19 cellular contexts compared by ENCODE assay signal in genomic region chr1:174766727-174767126, GRCh38.
DNase-seq lines count a peak whose midpoint lies in the region; ATAC-seq and TF ChIP-seq lines count a peak whose summit lies in the region.
"Had no signal": no experiment of that assay in that cellular context is flagged by ENCODE, and none has a peak within 500 bp of the region (broad histone marks: within the 10 kb centered on the region; RNA-seq: fewer than 3 reads in every experiment).

No MANE protein-coding gene starts in this region.

- DNase-seq in endodermal cell (no peak), mesendoderm (peak; percentile 91), GOT3 (lab: John Stamatoyannopoulos, UW) (no peak), PC-9 (no peak)
- DNase-seq in NK-92 treated with Interleukin-12 subunit alpha and Interleukin-12 subunit beta, amount 100 ng/mL, for 24 hours (lab: John Stamatoyannopoulos, UW) = no peak
- DNase-seq: ACHN; BE2C; Calu3; CD4-positive, alpha-beta memory T cell; DMS79 treated with DMSO at 0.1 percent for 48 hours; EL; GM23248; HCEC 1CT had no signal

- ATAC-seq in HG03565 (IDR thresholded peaks at IDR 0.05; ENCODE audit: unreplicated experiment) = no peak
- ATAC-seq: GM12878 had no signal

- H3K27me3 Mint-ChIP-seq in endodermal cell (ENCODE audit: insufficient read depth) = no peaks in the 10 kb centered on the region
- H3K27me3 Mint-ChIP-seq: CD4-positive, alpha-beta memory T cell had no signal

- no peak overlapping the region for H4K5ac ChIP-seq in mesendoderm (ENCODE audit: low read length)

- no peak overlapping the region for H3K9ac ChIP-seq in BLaER1 treated with 17β-estradiol and CSF1 and Interleukin-3, amounts not matched to agents 10 nM and 100 nM
- H3K9ac ChIP-seq in endodermal cell (ENCODE audit: extremely low read depth, low read length, poor library complexity, severe bottlenecking) = peak overlapping the region; percentile 35
- H3K9ac ChIP-seq in mesendoderm (ENCODE audit: low read length) = no peak overlapping the region
- H3K9ac ChIP-seq: GM23248 had no signal

- H3K36me3 ChIP-seq in BLaER1 treated with 17β-estradiol and CSF1 and Interleukin-3, amounts not matched to agents 10 nM and 100 nM = no peaks in the 10 kb centered on the region
- no peaks in the 10 kb centered on the region; the same call in 1 of the 2 replicates for H3K36me3 ChIP-seq in DOHH2 (ENCODE audit: control insufficient read depth, low read length)
- no peaks in the 10 kb centered on the region for H3K36me3 ChIP-seq in endodermal cell (ENCODE audit: control insufficient read depth, insufficient read depth, low read length)
- H3K36me3 ChIP-seq in mesendoderm (ENCODE audit: control insufficient read depth, insufficient read depth, low read length) = no peaks in the 10 kb centered on the region
- H3K36me3 ChIP-seq in PC-9 (ENCODE audit: low read depth) = no peaks in the 10 kb centered on the region
- H3K36me3 ChIP-seq: BE2C had no signal

- H3K27ac Mint-ChIP-seq in endodermal cell = peak overlapping the region; percentile 91
- H3K27ac Mint-ChIP-seq: CD14-positive monocyte had no signal

- peaks cover 0 to 48% (median 36%) of the 10 kb centered on the region in 10 experiments; a peak in 15 of 20 replicates for H3K4me1 ChIP-seq in BLaER1 treated with 17β-estradiol and CSF1 and Interleukin-3, amounts not matched to agents 10 nM and 100 nM
- H3K4me1 ChIP-seq in DOHH2 (ENCODE audit: control insufficient read depth, low read length) = peaks cover 46% of the 10 kb centered on the region
- no peaks in the 10 kb centered on the region for H3K4me1 ChIP-seq in endodermal cell (ENCODE audit: control insufficient read depth, insufficient read depth, low read length)
- peaks cover 2% of the 10 kb centered on the region for H3K4me1 ChIP-seq in mesendoderm (ENCODE audit: control insufficient read depth, low read depth, low read length)
- no peaks in the 10 kb centered on the region for H3K4me1 ChIP-seq in PC-9 (replicated peaks; ENCODE audit: insufficient read depth)
- H3K4me1 ChIP-seq: BE2C had no signal

- no peaks in the 10 kb centered on the region for H4K20me1 ChIP-seq in BLaER1 treated with 17β-estradiol and CSF1 and Interleukin-3, amounts not matched to agents 10 nM and 100 nM
- H4K20me1 ChIP-seq in DOHH2 (ENCODE audit: control insufficient read depth, insufficient read depth, low read depth, low read length) (no peaks in the 10 kb centered on the region), PC-9 (ENCODE audit: insufficient read depth) (no peaks in the 10 kb centered on the region)

- H3K9me2 ChIP-seq in DOHH2 (replicated peaks; ENCODE audit: control insufficient read depth, low read length) (no peaks in the 10 kb centered on the region), PC-9 (ENCODE audit: insufficient read depth) (no peaks in the 10 kb centered on the region)

- H3K4me2 ChIP-seq in BLaER1 treated with 17β-estradiol and CSF1 and Interleukin-3, amounts not matched to agents 10 nM and 100 nM = peak overlapping the region in 6 of 11 experiments; percentile 3 to 61 (median 24); a peak in 5 of 22 replicates
- H3K4me2 ChIP-seq in DOHH2 (ENCODE audit: low read length) (peak overlapping the region; percentile 17; the same call in 1 of the 2 replicates), mesendoderm (ENCODE audit: low read length) (no peak overlapping the region), PC-9 (no peak overlapping the region)

- H3K56ac ChIP-seq in mesendoderm (ENCODE audit: low read length) = no peak overlapping the region

- H3F3A ChIP-seq in DOHH2 (ENCODE audit: control insufficient read depth, insufficient read depth) = peaks cover 6% of the 10 kb centered on the region
- H3F3A ChIP-seq in PC-9 (ENCODE audit: insufficient read depth, low read depth) = no peaks in the 10 kb centered on the region

- H3K18ac ChIP-seq in mesendoderm (ENCODE audit: low read length) = peak overlapping the region; percentile 14

- intact Hi-C loops in PC-9 (cut with micrococcal nuclease; ENCODE audit: unreplicated experiment) = no loop called here

- 57 to 74% methylated on average over 2 of the region's 2 CpGs for WGBS in endodermal cell (ENCODE audit: insufficient coverage in 1 of 2, insufficient read length in 1 of 2), 2 experiments
- WGBS in mesendoderm (ENCODE audit: extremely low coverage, insufficient coverage, low lambda C conversion rate) = no CpG with 5 or more reads among the region's 2 CpGs

- peaks cover 0 to 10% (median 0%) of the 10 kb centered on the region in 11 experiments; a peak in 5 of 22 replicates for H3K9me3 ChIP-seq in BLaER1 treated with 17β-estradiol and CSF1 and Interleukin-3, amounts not matched to agents 10 nM and 100 nM (replicated peaks in 1 of 11)
- H3K9me3 ChIP-seq in DOHH2 (ENCODE audit: control insufficient read depth, insufficient read depth, low read length) (no peaks in the 10 kb centered on the region), endodermal cell (ENCODE audit: control insufficient read depth, low read length) (peaks cover 12% of the 10 kb centered on the region), PC-9 (ENCODE audit: insufficient read depth, low read depth) (no peaks in the 10 kb centered on the region)
- H3K9me3 ChIP-seq: BE2C had no signal

- H3K9me3 Mint-ChIP-seq in endodermal cell = peaks cover 12% of the 10 kb centered on the region
- H3K9me3 Mint-ChIP-seq: CD4-positive, alpha-beta memory T cell had no signal

- H3K4me3 Mint-ChIP-seq in endodermal cell = no peak overlapping the region
- H3K4me3 Mint-ChIP-seq: CD14-positive monocyte; CD4-positive, alpha-beta memory T cell had no signal

- H3K23ac ChIP-seq in mesendoderm (ENCODE audit: low read length) = no peak overlapping the region

- no TSS peak for BruUV-seq in PC-9 (replicated peaks; lab: Mats Ljungman, UMichigan)

- H4K8ac ChIP-seq in mesendoderm (ENCODE audit: low read depth, low read length) = no peak overlapping the region

- H3K4ac ChIP-seq in mesendoderm (ENCODE audit: low read depth, low read length) = no peak overlapping the region

- no peak overlapping the region for H2BK15ac ChIP-seq in mesendoderm (replicated peaks; ENCODE audit: low read depth)

- H2BK5ac ChIP-seq in mesendoderm (ENCODE audit: low read length) = no peak overlapping the region

- no peak overlapping the region for H2BK120ac ChIP-seq in mesendoderm (ENCODE audit: low read depth, low read length)

- no peak overlapping the region for H2AK5ac ChIP-seq in mesendoderm (ENCODE audit: low read length)

- CTCF ChIA-PET in PC-9 (lab: Charles Lee) = no interaction called here

- H3K4me3 ChIP-seq in BLaER1 treated with 17β-estradiol and CSF1 and Interleukin-3, amounts not matched to agents 10 nM and 100 nM = no peak overlapping the region
- no peak overlapping the region for H3K4me3 ChIP-seq in DOHH2 (ENCODE audit: low read length)
- H3K4me3 ChIP-seq in endodermal cell (ENCODE audit: low read length) = peak overlapping the region; percentile 54
- H3K4me3 ChIP-seq in mesendoderm (ENCODE audit: low read length) = no peak overlapping the region
- H3K4me3 ChIP-seq in PC-9 = no peak overlapping the region
- H3K4me3 ChIP-seq: GM12878, GM23248 had no signal

- H3K27ac ChIP-seq in BLaER1 treated with 17β-estradiol and CSF1 and Interleukin-3, amounts not matched to agents 10 nM and 100 nM = no peak overlapping the region
- H3K27ac ChIP-seq in DOHH2 (ENCODE audit: low read depth, low read length) (no peak overlapping the region), endodermal cell (ENCODE audit: low read depth, low read length) (no peak overlapping the region), mesendoderm (ENCODE audit: low read depth, low read length) (no peak overlapping the region), PC-9 (no peak overlapping the region)
- H3K27ac ChIP-seq: GM23248, HL-60 had no signal

- H3K27me3 ChIP-seq in BLaER1 treated with 17β-estradiol and CSF1 and Interleukin-3, amounts not matched to agents 10 nM and 100 nM = no peaks in the 10 kb centered on the region
- H3K27me3 ChIP-seq in DOHH2 (ENCODE audit: control insufficient read depth, low read length) (no peaks in the 10 kb centered on the region), endodermal cell (ENCODE audit: control insufficient read depth, insufficient read depth, low read length, poor library complexity, severe bottlenecking) (no peaks in the 10 kb centered on the region), mesendoderm (ENCODE audit: insufficient read depth, low read length, poor library complexity) (no peaks in the 10 kb centered on the region), PC-9 (ENCODE audit: insufficient read depth, low read depth) (no peaks in the 10 kb centered on the region)
- H3K27me3 ChIP-seq: BE2C had no signal

- peaks cover 29% of the 10 kb centered on the region for H3K4me1 Mint-ChIP-seq in endodermal cell
- H3K4me1 Mint-ChIP-seq: CD14-positive monocyte had no signal

- no peak for TF ChIP-seq CTCF in DOHH2 (IDR thresholded peaks at IDR 0.05; ENCODE audit: low read depth, low read length, poor library complexity, severe bottlenecking)
- no peak for TF ChIP-seq CTCF in endodermal cell (conservative IDR thresholded peaks at IDR 0.05)
- TF ChIP-seq CTCF in PC-9 (conservative IDR thresholded peaks at IDR 0.05) = no peak

- no peak overlapping the region for H2AFZ ChIP-seq in PC-9
- H2AFZ ChIP-seq: GM23248 had no signal

- H3K36me3 Mint-ChIP-seq in endodermal cell (ENCODE audit: low read depth) = peaks cover 5% of the 10 kb centered on the region
- H3K36me3 Mint-ChIP-seq: CD14-positive monocyte had no signal

- H3K79me1 ChIP-seq in mesendoderm (ENCODE audit: low read length) = no peaks in the 10 kb centered on the region

- no peaks in the 10 kb centered on the region for H3K79me2 ChIP-seq in DOHH2 (ENCODE audit: control insufficient read depth, low read length)
- H3K79me2 ChIP-seq in mesendoderm (ENCODE audit: control insufficient read depth, insufficient read depth, low read length) = no peaks in the 10 kb centered on the region
- H3K79me2 ChIP-seq in PC-9 (ENCODE audit: low read depth) = no peaks in the 10 kb centered on the region

- POLR2A ChIA-PET in PC-9 (lab: Charles Lee; ENCODE audit: unreplicated experiment) = no interaction called here

Comparison
In these comparisons a context has a peak if more than half of its experiments do, and no peak if none do; other contexts are left out.
1. H3K4me2 ChIP-seq: peak in BLaER1 treated with 17β-estradiol and CSF1 and Interleukin-3, amounts not matched to agents 10 nM and 100 nM (6 of 11) and DOHH2 (single experiment); none in mesendoderm (single experiment) and PC-9 (single experiment).